ENCODE assay signal across 8 cellular contexts in the genomic region with DNA sequence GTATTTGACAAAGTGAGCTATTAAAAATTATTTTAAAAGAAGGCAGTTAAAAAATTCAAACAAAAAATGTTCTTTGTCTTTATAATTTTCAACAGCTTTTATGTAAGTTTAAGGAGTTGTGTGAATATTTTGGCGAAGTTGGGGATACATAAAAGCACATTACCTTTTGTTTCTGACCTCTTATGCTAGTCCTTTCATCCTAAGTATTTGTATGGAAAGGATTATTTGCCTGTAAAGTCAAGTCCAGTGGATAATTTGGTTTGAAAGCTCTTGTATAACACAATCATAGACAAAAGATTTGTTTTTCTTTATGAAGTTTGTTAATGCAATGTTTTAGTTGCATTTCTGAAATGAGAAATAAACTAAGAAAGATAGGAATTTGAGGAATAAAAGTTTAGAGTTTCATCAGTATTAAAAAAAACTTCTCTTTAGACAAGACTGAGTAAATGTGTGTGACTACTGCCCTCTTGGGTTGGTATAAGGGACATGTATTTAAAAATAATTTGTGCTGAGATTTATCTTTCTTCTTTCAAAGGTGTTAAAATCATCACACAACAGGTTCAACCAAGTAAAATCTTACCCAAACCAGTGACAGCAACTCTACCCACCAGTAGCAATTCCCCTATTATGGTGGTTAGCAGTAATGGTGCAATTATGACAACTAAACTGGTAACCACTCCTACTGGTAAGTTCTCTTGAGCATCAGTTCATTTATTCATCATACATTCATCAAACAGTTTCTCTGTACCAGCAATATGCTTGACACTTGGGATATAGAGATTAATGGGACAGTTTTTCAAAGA.
DNase-seq lines count a peak whose midpoint lies in the region; ATAC-seq and TF ChIP-seq lines count a peak whose summit lies in the region.

No MANE protein-coding gene starts in this region.

- peak; percentile 5; the same call in 1 of the 2 replicates for TF ChIP-seq CTCF in WI38 (IDR thresholded peaks at IDR 0.05; ENCODE audit: low read depth, low read length)

- ATAC-seq in GM18868 (IDR thresholded peaks at IDR 0.05; ENCODE audit: unreplicated experiment) (no peak), GM19023 (IDR thresholded peaks at IDR 0.05; ENCODE audit: unreplicated experiment) (no peak), HG02840 (IDR thresholded peaks at IDR 0.05; ENCODE audit: low FRiP score, unreplicated experiment) (no peak)

- peak; percentile 8 for DNase-seq in Ammon's horn (ENCODE audit: low spot score)
- DNase-seq in HEK293T (ENCODE audit: extremely low spot score): no peak
- peak; percentile 33 for DNase-seq in kidney tubule cell (ENCODE audit: low spot score)
- no peak for DNase-seq in DMS79 (lab: John Stamatoyannopoulos, UW)

- CTCF ChIA-PET in HEK293T (lab: Yijun Ruan, JAX): interaction anchor here (0.9 to 1.3 kb wide), 2 partner anchors 10 to 20 kb away, joined by 3 to 5 read pairs; no protein-coding TSS in a partner anchor

- POLR2A ChIA-PET in HEK293T (lab: Yijun Ruan, JAX): no interaction called here

- no peak overlapping the region for H3K4me3 ChIP-seq in WI38 (ENCODE audit: low read depth, low read length)

TF ChIP-seq in HEK293T, 16 proteins besides CTCF, POLR2A, EP300 and RAD21:
- TF ChIP-seq LEF1 (IDR thresholded peaks at IDR 0.05; ENCODE audit: borderline replicate concordance) (no peak), ZNF384 (IDR thresholded peaks at IDR 0.05) (peak; percentile 14; the same call in 1 of the 2 replicates), ARNT (IDR thresholded peaks at IDR 0.05) (no peak), L3MBTL2 (conservative IDR thresholded peaks at IDR 0.05) (no peak)

Comparison
In these comparisons a context has a peak if more than half of its experiments do, and no peak if none do; other contexts are left out.
1. DNase-seq: peak in Ammon's horn (single experiment) and kidney tubule cell (single experiment); none in HEK293T (single experiment) and DMS79 (single experiment).